In the genomic region with DNA sequence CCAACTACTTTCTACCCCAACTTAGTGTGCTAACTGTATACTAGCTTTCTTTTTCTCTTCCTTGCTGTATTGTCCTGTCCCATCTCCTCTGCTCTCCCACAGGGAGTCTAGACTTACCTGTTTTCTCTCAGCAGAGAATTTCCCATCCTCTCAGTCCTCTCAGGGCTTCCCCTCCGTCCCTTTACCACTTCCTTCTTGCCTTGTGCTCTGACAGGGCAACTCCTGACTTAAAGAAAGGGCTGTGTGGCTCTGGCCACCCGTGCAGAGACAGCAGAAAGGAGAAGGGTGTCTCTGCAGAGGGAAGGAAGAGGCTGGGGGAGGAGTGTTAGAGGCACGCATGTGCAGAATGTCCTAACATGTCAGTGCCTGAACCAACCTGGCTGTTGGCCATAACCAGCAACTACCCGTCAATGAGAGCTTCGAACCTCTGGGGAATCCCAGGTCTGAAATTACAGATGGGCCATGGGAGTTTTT, we compare ENCODE assay signal across 8 cellular contexts. TPM values are rescaled to one million over a fixed set of nuclear protein-coding genes. Genes with fewer than 3 reads are reported as not detected.
DNase-seq lines count a peak whose midpoint lies in the region; ATAC-seq, FAIRE-seq and TF ChIP-seq lines count a peak whose summit lies in the region.

A gene with protein sequence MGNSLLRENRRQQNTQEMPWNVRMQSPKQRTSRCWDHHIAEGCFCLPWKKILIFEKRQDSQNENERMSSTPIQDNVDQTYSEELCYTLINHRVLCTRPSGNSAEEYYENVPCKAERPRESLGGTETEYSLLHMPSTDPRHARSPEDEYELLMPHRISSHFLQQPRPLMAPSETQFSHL (minus strand): TSS at position 274 of the 474 bp plus-strand sequence. CDS start 128 bp downstream, at position 146.

- no peaks in the 10 kb centered on the region for H3K9me1 ChIP-seq in keratinocyte (ENCODE audit: control insufficient read depth, extremely low read depth, insufficient read depth, low read length)

- H3K36me3 ChIP-seq in GM06990 (ENCODE audit: control insufficient read depth, insufficient read depth, low read length) (peaks cover 3% of the 10 kb centered on the region; the same call in 1 of the 2 replicates), Loucy (ENCODE audit: insufficient read depth, low read length) (no peaks in the 10 kb centered on the region), keratinocyte (ENCODE audit: control insufficient read depth in 2 of 2, extremely low read depth in 1 of 2, insufficient read depth in 2 of 2, low read length in 2 of 2) (peaks cover 0 to 2% of the 10 kb centered on the region in 2 experiments)

- H3K4me2 ChIP-seq in Loucy (ENCODE audit: low read depth, low read length, poor library complexity, severe bottlenecking) (peak within 1 kb of the TSS; percentile 42), keratinocyte (ENCODE audit: control insufficient read depth, extremely low read depth, insufficient read depth, low read depth, low read length) (peak within 1 kb of the TSS; percentile 15)

- DNase-seq in GM06990 (ENCODE audit: extremely low read depth, insufficient read length) = peak; percentile 81
- DNase-seq in activated T-cell treated with anti-CD3 and anti-CD28 coated beads for 1 hour (ENCODE audit: low read depth) = peak; percentile 35
- peak; percentile 44 for DNase-seq in keratinocyte (ENCODE audit: low read depth, low spot score)
- peak; percentile 46 to 51 for DNase-seq in stimulated activated CD8-positive, alpha-beta memory T cell treated with anti-CD3 and anti-CD28 coated beads, Interleukin-7, amount 100 ng/mL, for 4 hours (ENCODE audit: low read depth in 2 of 2)
- DNase-seq in EL = no peak
- no peak for DNase-seq in NCI-H446 treated with DMSO at 0.1 percent for 48 hours (lab: John Stamatoyannopoulos, UW)

- peak within 1 kb of the TSS; percentile 74 for H3K4me3 ChIP-seq in GM06990 (replicated peaks; ENCODE audit: low read depth, low read length)
- H3K4me3 ChIP-seq in Loucy (ENCODE audit: low read length, poor library complexity, severe bottlenecking) = peak within 1 kb of the TSS; percentile 4
- no peak within 1 kb of the TSS for H3K4me3 ChIP-seq in keratinocyte (ENCODE audit: control insufficient read depth in 2 of 3, extremely low read depth in 1 of 3, insufficient read depth in 2 of 3, low read depth in 1 of 3, low read length in 3 of 3)

- FAIRE-seq in keratinocyte (lab: Jason Lieb, UNC) = peak; percentile 98

- no peaks in the 10 kb centered on the region for H4K20me1 ChIP-seq in Loucy (ENCODE audit: insufficient read depth, low read length, poor library complexity, severe bottlenecking)
- no peaks in the 10 kb centered on the region for H4K20me1 ChIP-seq in keratinocyte (ENCODE audit: control insufficient read depth, extremely low read depth, insufficient read depth, low read length)

- peak; percentile 80 for ATAC-seq in GM21528 (IDR thresholded peaks at IDR 0.05; ENCODE audit: low FRiP score, unreplicated experiment)

- H3K27me3 ChIP-seq in GM06990 (replicated peaks; ENCODE audit: control insufficient read depth, insufficient read depth, low read length) = no peaks in the 10 kb centered on the region
- H3K27me3 ChIP-seq in Loucy (ENCODE audit: insufficient read depth, low read length, poor library complexity, severe bottlenecking) = no peaks in the 10 kb centered on the region
- no peaks in the 10 kb centered on the region for H3K27me3 ChIP-seq in keratinocyte (ENCODE audit: control insufficient read depth, extremely low read depth, insufficient read depth, low read length)

- H3K9ac ChIP-seq in Loucy (ENCODE audit: low read depth, low read length, poor library complexity, severe bottlenecking) (no peak within 1 kb of the TSS), keratinocyte (ENCODE audit: control insufficient read depth, extremely low read depth, insufficient read depth, low read length) (peak within 1 kb of the TSS; percentile 10)

- dilution Hi-C loops in keratinocyte (cut with MboI; ENCODE audit: extremely low pct_ligation_motif_present, low sequenced_read_pairs) = no loop called here

- H3F3A ChIP-seq in Loucy (ENCODE audit: low read depth) = no peaks in the 10 kb centered on the region

- H3K79me2 ChIP-seq in Loucy (ENCODE audit: insufficient read depth, low read length) = no peaks in the 10 kb centered on the region
- no peaks in the 10 kb centered on the region for H3K79me2 ChIP-seq in keratinocyte (ENCODE audit: control insufficient read depth, insufficient read depth, low read length)

- H3K9me2 ChIP-seq in Loucy (replicated peaks; ENCODE audit: low read depth, low read length) = no peaks in the 10 kb centered on the region

- H3K9me3 ChIP-seq in Loucy (ENCODE audit: insufficient read depth, low read depth, low read length) = no peaks in the 10 kb centered on the region
- H3K9me3 ChIP-seq in keratinocyte (ENCODE audit: control insufficient read depth, low read depth, low read length) = no peaks in the 10 kb centered on the region

- H2AFZ ChIP-seq in Loucy (ENCODE audit: low read length) (0 out of 2 replicates have a peak within 1 kb of the TSS, but pooled peaks have one; percentile 40), keratinocyte (ENCODE audit: control insufficient read depth, low read length) (no peak within 1 kb of the TSS)

- H3K4me1 ChIP-seq in Loucy (ENCODE audit: insufficient read depth, low read length, poor library complexity, severe bottlenecking) = peaks cover 62% of the 10 kb centered on the region
- H3K4me1 ChIP-seq in keratinocyte (ENCODE audit: control insufficient read depth, extremely low read depth, insufficient read depth, low read length) = peaks cover 25% of the 10 kb centered on the region

- peak within 1 kb of the TSS; percentile 0 for H3K27ac ChIP-seq in keratinocyte (ENCODE audit: control insufficient read depth, insufficient read depth, low read length)

- TF ChIP-seq CTCF in GM06990 (IDR thresholded peaks at IDR 0.05; ENCODE audit: insufficient read depth, low read length, poor library complexity, severe bottlenecking) (no peak), Loucy (conservative IDR thresholded peaks at IDR 0.05; ENCODE audit: low read length) (no peak), keratinocyte (optimal IDR thresholded peaks at IDR 0.05 in 1 of 3, IDR thresholded peaks at IDR 0.05 in 1 of 3, conservative IDR thresholded peaks at IDR 0.05 in 1 of 3; ENCODE audit: extremely low read depth in 1 of 3, insufficient read depth in 2 of 3, low read length in 3 of 3) (no peak)

RNA-seq across cellular contexts. Expression of the gene that starts here (rescaled TPM):
- 1.7 to 2.9 TPM (median 2.5 TPM) in 3 replicates for polyA plus RNA-seq in keratinocyte
- polyA plus RNA-seq in keratinocyte (2011; ENCODE audit: low read depth) = 0.07 TPM
- 1.2 and 1.8 TPM in 2 replicates for polyA plus RNA-seq in keratinocyte (2011; cell fraction: cytosol; rRNA removed)
- polyA plus RNA-seq in keratinocyte (2011; cell fraction: nucleus; rRNA removed) = 1.2 and 1.3 TPM in 2 replicates
- polyA plus RNA-seq in keratinocyte (2012; ENCODE audit: low replicate concordance) = 1.4 and 2.5 TPM in 2 replicates
- polyA minus RNA-seq in keratinocyte = 0.36 to 2.0 TPM (median 0.54 TPM) in 3 replicates
- polyA minus RNA-seq in keratinocyte (2011; cell fraction: cytosol; rRNA and poly(A)+ RNA removed) = not detected
- polyA minus RNA-seq in keratinocyte (2011; cell fraction: nucleus; rRNA and poly(A)+ RNA removed) = not detected in 2 replicates

Comparison
In these comparisons a context has a peak if more than half of its experiments do, and no peak if none do; other contexts are left out.
1. DNase-seq: peak in GM06990 (single experiment), activated T-cell treated with anti-CD3 and anti-CD28 coated beads for 1 hour (single experiment), keratinocyte (single experiment) and stimulated activated CD8-positive, alpha-beta memory T cell treated with anti-CD3 and anti-CD28 coated beads, Interleukin-7, amount 100 ng/mL, for 4 hours (2 of 2); none in EL (single experiment) and NCI-H446 treated with DMSO at 0.1 percent for 48 hours (single experiment).
2. H3K4me3 ChIP-seq: peak in GM06990 (single experiment) and Loucy (single experiment); none in keratinocyte (0 of 3).